Comparison of ENCODE assay signal across 10 cellular contexts in genomic region chr18:58788971-58789797, GRCh38.
A peak's percentile ranks its signal among the peaks of the same experiment; 100 is the strongest.
DNase-seq lines count a peak whose midpoint lies in the region; ATAC-seq and TF ChIP-seq lines count a peak whose summit lies in the region.
"Had no signal": no experiment of that assay in that cellular context is flagged by ENCODE, and none has a peak within 500 bp of the region (broad histone marks: within the 10 kb centered on the region; RNA-seq: fewer than 3 reads in every experiment).

No MANE protein-coding gene starts in this region.

- peaks cover 2% of the 10 kb centered on the region for H3K27me3 Mint-ChIP-seq in activated CD8-positive, alpha-beta memory T cell treated with anti-CD3 and anti-CD28 coated beads, Interleukin-2, amount 10 ng/mL, durations not matched to agents 7 days and 5 days

- DNase-seq in NCI-H2227 (lab: John Stamatoyannopoulos, UW; ENCODE audit: unreplicated experiment) (peak; percentile 65), epidermal melanocyte (ENCODE audit: insufficient read length, low spot score) (peak; percentile 66), lung (ENCODE audit: low spot score) (no peak), tibial artery (no peak), GDM1 (lab: John Stamatoyannopoulos, UW) (no peak)
- DNase-seq in effector memory CD4-positive, alpha-beta T cell = no peak
- no peak for DNase-seq in activated CD8-positive, alpha-beta memory T cell treated with anti-CD3 and anti-CD28 coated beads, Interleukin-2, amount 10 ng/mL, durations not matched to agents 7 days and 5 days
- DNase-seq: small intestine had no signal

- H3K36me3 Mint-ChIP-seq in activated CD8-positive, alpha-beta memory T cell treated with anti-CD3 and anti-CD28 coated beads, Interleukin-2, amount 10 ng/mL, durations not matched to agents 7 days and 5 days = no peaks in the 10 kb centered on the region

- H3K27ac ChIP-seq in lung (ENCODE audit: low read depth in 1 of 2, low read length in 1 of 2) (peak overlapping the region; percentile 26 to 78), tibial artery (peak overlapping the region; percentile 29 to 50)
- no peak overlapping the region for H3K27ac ChIP-seq in effector memory CD4-positive, alpha-beta T cell (ENCODE audit: insufficient read depth, low read length, poor library complexity, severe bottlenecking)
- H3K27ac ChIP-seq: SK-N-MC had no signal

- H3K4me3 ChIP-seq in lung (no peak overlapping the region), tibial artery (no peak overlapping the region)
- no peak overlapping the region for H3K4me3 ChIP-seq in effector memory CD4-positive, alpha-beta T cell (ENCODE audit: insufficient read depth, low read depth, low read length, poor library complexity, severe bottlenecking)
- H3K4me3 ChIP-seq: SK-N-MC had no signal

- WGBS in lung, 2 donors = 43 to 69% methylated on average over 11 of the region's 11 CpGs

- no peaks in the 10 kb centered on the region for H3K27me3 ChIP-seq in lung (ENCODE audit: control insufficient read depth, insufficient read depth)
- H3K27me3 ChIP-seq in tibial artery = no peaks in the 10 kb centered on the region
- no peaks in the 10 kb centered on the region for H3K27me3 ChIP-seq in effector memory CD4-positive, alpha-beta T cell (replicated peaks; ENCODE audit: control insufficient read depth, insufficient read depth, low read length, poor library complexity, severe bottlenecking)

- no peaks in the 10 kb centered on the region for H3K9me3 ChIP-seq in lung (ENCODE audit: control insufficient read depth in 2 of 2, insufficient read depth in 1 of 2, low read length in 1 of 2)
- no peaks in the 10 kb centered on the region for H3K9me3 ChIP-seq in tibial artery
- no peaks in the 10 kb centered on the region for H3K9me3 ChIP-seq in effector memory CD4-positive, alpha-beta T cell (ENCODE audit: control insufficient read depth, low read length)

- CTCF ChIA-PET in activated CD8-positive, alpha-beta memory T cell treated with anti-CD3 and anti-CD28 coated beads, Interleukin-2, amount 10 ng/mL, durations not matched to agents 7 days and 5 days (lab: Charles Lee) = interaction anchor here (0.6 kb wide), 1 partner anchor 655 kb away, joined by 3 read pairs; no protein-coding TSS in a partner anchor

- H3K27ac Mint-ChIP-seq in activated CD8-positive, alpha-beta memory T cell treated with anti-CD3 and anti-CD28 coated beads, Interleukin-2, amount 10 ng/mL, durations not matched to agents 7 days and 5 days = no peak overlapping the region

- H3K36me3 ChIP-seq in lung (ENCODE audit: control insufficient read depth in 2 of 2, insufficient read depth in 2 of 2, low read length in 2 of 2) (no peaks in the 10 kb centered on the region), tibial artery (no peaks in the 10 kb centered on the region)
- H3K36me3 ChIP-seq in effector memory CD4-positive, alpha-beta T cell (ENCODE audit: control insufficient read depth, insufficient read depth, low read length) = no peaks in the 10 kb centered on the region

- peaks cover 0 to 22% of the 10 kb centered on the region in 2 donors for H3K4me1 ChIP-seq in lung (ENCODE audit: control insufficient read depth in 2 of 2, insufficient read depth in 2 of 2, low read length in 2 of 2)
- H3K4me1 ChIP-seq in tibial artery = peaks cover 0 to 38% (median 23%) of the 10 kb centered on the region in 4 donors
- no peaks in the 10 kb centered on the region for H3K4me1 ChIP-seq in effector memory CD4-positive, alpha-beta T cell (ENCODE audit: control insufficient read depth, insufficient read depth, low read length, poor library complexity, severe bottlenecking)

- H3K4me3 Mint-ChIP-seq in activated CD8-positive, alpha-beta memory T cell treated with anti-CD3 and anti-CD28 coated beads, Interleukin-2, amount 10 ng/mL, durations not matched to agents 7 days and 5 days = no peak overlapping the region

- no peaks in the 10 kb centered on the region for H3K9me3 Mint-ChIP-seq in activated CD8-positive, alpha-beta memory T cell treated with anti-CD3 and anti-CD28 coated beads, Interleukin-2, amount 10 ng/mL, durations not matched to agents 7 days and 5 days (ENCODE audit: low read depth)

- intact Hi-C loops in tibial artery (cut with DNase I; ENCODE audit: low total_unique reads) = no loop called here

- H3K4me1 Mint-ChIP-seq in activated CD8-positive, alpha-beta memory T cell treated with anti-CD3 and anti-CD28 coated beads, Interleukin-2, amount 10 ng/mL, durations not matched to agents 7 days and 5 days = no peaks in the 10 kb centered on the region

- TF ChIP-seq CTCF in lung (IDR thresholded peaks at IDR 0.05; ENCODE audit: control extremely low read depth, extremely low read depth) (no peak), tibial artery (IDR thresholded peaks at IDR 0.05) (no peak)

- ATAC-seq in lung (ENCODE audit: insufficient read depth, low FRiP score) = no peak
- ATAC-seq in HG03097 (IDR thresholded peaks at IDR 0.05; ENCODE audit: low FRiP score, unreplicated experiment) = no peak
- ATAC-seq in activated CD8-positive, alpha-beta memory T cell treated with anti-CD3 and anti-CD28 coated beads, Interleukin-2, amount 10 ng/mL, durations not matched to agents 7 days and 5 days = no peak

Comparison
In these comparisons a context has a peak if more than half of its experiments do, and no peak if none do; other contexts are left out.
1. DNase-seq: peak in NCI-H2227 (single experiment) and epidermal melanocyte (single experiment); none in lung (single experiment), tibial artery (0 of 2), effector memory CD4-positive, alpha-beta T cell (0 of 3), activated CD8-positive, alpha-beta memory T cell treated with anti-CD3 and anti-CD28 coated beads, Interleukin-2, amount 10 ng/mL, durations not matched to agents 7 days and 5 days (single experiment) and GDM1 (single experiment).